Comparison of ENCODE assay signal across 5 cellular contexts in genomic region chr13:68291595-68291994, GRCh38.
"Had no signal": no experiment of that assay in that cellular context is flagged by ENCODE, and none has a peak within 500 bp of the region (broad histone marks: within the 10 kb centered on the region; RNA-seq: fewer than 3 reads in every experiment).

No MANE protein-coding gene starts in this region.

- DNase-seq: H9, HCEC 1CT, IMR-90 had no signal

- H3K4me3 ChIP-seq: GM23338, K562 had no signal

- H2AFZ ChIP-seq: GM23338 had no signal

- H3K4me2 ChIP-seq: GM23338 had no signal
